8 cellular contexts compared by ENCODE assay signal in the genomic region with DNA sequence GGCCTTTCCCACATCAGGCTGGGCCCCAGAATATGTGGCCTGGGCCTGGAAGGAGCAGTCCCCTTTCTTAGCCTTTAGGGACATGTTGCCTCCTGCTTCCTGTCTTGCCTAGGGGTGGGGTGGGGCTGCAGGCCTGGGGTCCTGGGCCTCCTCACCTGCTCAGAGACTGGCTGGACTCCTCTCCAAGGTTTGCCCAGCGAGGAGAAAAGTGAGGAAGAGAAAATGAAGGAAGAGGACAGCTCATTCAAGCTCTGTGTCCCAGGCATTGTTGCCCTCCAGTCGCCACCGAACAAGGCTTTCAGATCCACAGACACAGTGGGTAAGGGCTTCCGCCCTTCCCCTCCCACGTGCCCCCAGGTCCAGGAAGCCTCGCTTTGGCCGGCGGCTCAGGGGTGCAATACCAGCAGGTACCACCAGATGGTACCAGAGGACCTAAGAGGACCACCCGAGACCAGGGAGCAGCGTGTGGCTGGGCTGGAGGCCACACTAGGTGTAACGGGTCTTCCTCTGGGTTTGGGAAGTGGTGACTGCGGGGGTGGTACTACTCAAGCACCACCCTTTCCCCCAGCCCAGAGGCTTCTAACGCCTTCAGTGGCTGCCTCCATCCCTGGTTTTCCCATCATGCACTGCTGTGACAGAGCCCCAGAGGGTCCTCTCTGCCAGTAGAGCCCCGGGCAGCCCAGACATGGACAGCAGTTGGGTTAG. TPM values are rescaled to one million over a fixed set of nuclear protein-coding genes. Genes with fewer than 3 reads are reported as not detected.
DNase-seq lines count a peak whose midpoint lies in the region; ATAC-seq and TF ChIP-seq lines count a peak whose summit lies in the region.

No MANE protein-coding gene starts in this region.

- peak; percentile 70 for ATAC-seq in HG03280 (IDR thresholded peaks at IDR 0.05; ENCODE audit: unreplicated experiment)

- no peak for TF ChIP-seq POLR2A in lower leg skin (IDR thresholded peaks at IDR 0.05)

- WGBS in lower leg skin, 2 donors = 10 to 11% methylated on average over 12 to 14 of the region's 14 CpGs

- DNase-seq in NCI-H2081 (lab: John Stamatoyannopoulos, UW) (peak; percentile 66 to 75), NCI-H2081 treated with DMSO at 0.1 percent for 48 hours (lab: John Stamatoyannopoulos, UW) (no peak), NCI-H510A treated with DMSO at 0.1 percent for 48 hours (lab: John Stamatoyannopoulos, UW) (peak; percentile 78), coronary artery (ENCODE audit: low spot score) (no peak), lower leg skin (ENCODE audit: low spot score in 2 of 2) (peak; percentile 76 to 97)
- peak; percentile 79 for DNase-seq in activated CD4-positive, alpha-beta T cell treated with anti-CD3 and anti-CD28 coated beads, Interleukin-2, amount 50 U/mL, for 1 hour
- peak; percentile 82 for DNase-seq in stimulated activated CD8-positive, alpha-beta memory T cell treated with anti-CD3 and anti-CD28 coated beads, Interleukin-12 subunit alpha, Interleukin-12 subunit beta, amount 100 ng/mL, for 1 hour (ENCODE audit: low read depth)

- intact Hi-C loops in lower leg skin (cut with DNase I; ENCODE audit: low total_unique reads) = loop anchor here (5.0 kb wide), 1 partner anchor 117 kb away; no protein-coding TSS in a partner anchor

- H3K27ac ChIP-seq in coronary artery = no peak overlapping the region

- peak overlapping the region; percentile 40 for H3K4me3 ChIP-seq in coronary artery
- H3K4me3 ChIP-seq in lower leg skin (ENCODE audit: low read depth, poor library complexity, severe bottlenecking) = no peak overlapping the region

- TF ChIP-seq CTCF in coronary artery (IDR thresholded peaks at IDR 0.05) = peak; percentile 98
- TF ChIP-seq CTCF in lower leg skin (IDR thresholded peaks at IDR 0.05) = peak in 1 of 3 donors; percentile 94

RNA-seq across cellular contexts. Expression of a gene that starts 5.5 kb away (rescaled TPM):
- 10 to 100 TPM; 19.7 to 26.6 (median 22.2) TPM for total RNA-seq in lower leg skin

RNA-seq across cellular contexts. Expression of a gene that starts 35.6 kb away (rescaled TPM):
- 100 to 1,000 TPM; 161 to 265 (median 197) TPM for total RNA-seq in lower leg skin

Comparison
In these comparisons a context has a peak if more than half of its experiments do, and no peak if none do; other contexts are left out.
1. DNase-seq: peak in NCI-H2081 (2 of 2), NCI-H510A treated with DMSO at 0.1 percent for 48 hours (single experiment), activated CD4-positive, alpha-beta T cell treated with anti-CD3 and anti-CD28 coated beads, Interleukin-2, amount 50 U/mL, for 1 hour (single experiment), lower leg skin (2 of 2) and stimulated activated CD8-positive, alpha-beta memory T cell treated with anti-CD3 and anti-CD28 coated beads, Interleukin-12 subunit alpha, Interleukin-12 subunit beta, amount 100 ng/mL, for 1 hour (single experiment); none in NCI-H2081 treated with DMSO at 0.1 percent for 48 hours (single experiment) and coronary artery (single experiment).